In the genomic region with DNA sequence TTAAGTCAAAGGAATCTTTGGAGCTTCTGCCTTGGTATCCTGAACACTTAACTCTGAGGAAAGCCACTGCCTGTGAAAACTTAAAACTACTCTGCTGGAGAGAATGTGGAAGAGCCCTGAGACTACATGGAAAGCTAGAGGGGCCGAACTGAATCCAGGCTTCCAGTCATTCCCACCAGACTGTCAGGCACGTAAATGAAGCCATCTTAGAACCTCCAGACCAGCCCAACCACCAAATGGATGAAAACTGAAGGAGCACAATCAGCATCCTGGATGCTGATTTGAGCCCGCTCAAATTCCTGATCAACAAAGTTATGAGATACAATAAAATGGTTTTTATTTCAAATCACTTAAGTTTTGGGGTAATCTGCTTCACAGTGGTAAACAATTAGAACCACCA, we compare ENCODE assay signal across 20 cellular contexts. TPM values are rescaled to one million over a fixed set of nuclear protein-coding genes. Genes with fewer than 3 reads are reported as not detected.
DNase-seq lines count a peak whose midpoint lies in the region; ATAC-seq, FAIRE-seq and TF ChIP-seq lines count a peak whose summit lies in the region.
"Had no signal": no experiment of that assay in that cellular context is flagged by ENCODE, and none has a peak within 500 bp of the region (broad histone marks: within the 10 kb centered on the region; RNA-seq: fewer than 3 reads in every experiment).

No MANE protein-coding gene starts in this region.

- H3K27ac ChIP-seq in HUES48 (ENCODE audit: low read depth, low read length) (peak overlapping the region; percentile 66), K562 (ENCODE audit: extremely low read depth, low read depth, low read length) (no peak overlapping the region)

- peaks cover 11% of the 10 kb centered on the region for H3K4me1 ChIP-seq in HUES48 (ENCODE audit: control insufficient read depth, insufficient read depth, low read length)
- peaks cover 0 to 6% of the 10 kb centered on the region in 2 experiments; a peak in 2 of 5 replicates for H3K4me1 ChIP-seq in K562 (replicated peaks in 1 of 2; ENCODE audit: control insufficient read depth in 2 of 2, insufficient read depth in 2 of 2, low read length in 2 of 2)
- H3K4me1 ChIP-seq: BE2C, Caco-2 had no signal

- no peaks in the 10 kb centered on the region for H3K27me3 Mint-ChIP-seq in nephron progenitor cell (ENCODE audit: low read depth, poor library complexity)
- H3K27me3 Mint-ChIP-seq: CD4-positive, CD25-positive, alpha-beta regulatory T cell had no signal

- peak overlapping the region; percentile 8 for H3K27ac Mint-ChIP-seq in nephron progenitor cell

- H3K4me3 ChIP-seq in HUES48 (ENCODE audit: low read depth, low read length) (no peak overlapping the region), K562 (no peak overlapping the region)

- CTCF ChIA-PET in K562 (lab: Yijun Ruan, JAX; ENCODE audit: low intra/inter-chr PET ratio): no interaction called here

- H3K9ac ChIP-seq in HUES48 (ENCODE audit: low read depth, low read length) (no peak overlapping the region), K562 (ENCODE audit: insufficient read depth in 1 of 2, low read depth in 2 of 2, low read length in 2 of 2) (no peak overlapping the region; a peak in 1 of 4 replicates)

- H3K9me1 ChIP-seq in K562 (ENCODE audit: control insufficient read depth, insufficient read depth, low read length): no peaks in the 10 kb centered on the region

- TF ChIP-seq RAD21 in K562 (CRISPR knock-in tag; conservative IDR thresholded peaks at IDR 0.05 in 1 of 2, IDR thresholded peaks at IDR 0.05 in 1 of 2): no peak

- H3K79me2 ChIP-seq in K562 (ENCODE audit: control insufficient read depth, insufficient read depth, low read length): peaks cover 91% of the 10 kb centered on the region

- H3K4me3 Mint-ChIP-seq in nephron progenitor cell: no peak overlapping the region

- TF ChIP-seq POLR2A in K562 (conservative IDR thresholded peaks at IDR 0.05) (no peak), H54 (IDR thresholded peaks at IDR 0.05; ENCODE audit: low read depth, low read length) (no peak)

- no TSS peak for BruUV-seq in K562 (replicated peaks; lab: Mats Ljungman, UMichigan)

- ATAC-seq in K562: peak; percentile 31

- H4K20me1 ChIP-seq in K562 (replicated peaks; ENCODE audit: control insufficient read depth, insufficient read depth, low read length): peaks cover 11% of the 10 kb centered on the region; the same call in 1 of the 2 replicates

- H3K4me1 Mint-ChIP-seq in nephron progenitor cell: peaks cover 10% of the 10 kb centered on the region

- POLR2A ChIA-PET in K562 (lab: Yijun Ruan, JAX): interaction anchor here (1.1 to 3.1 kb wide), 4 partner anchors 11 to 42 kb away, joined by 3 to 14 read pairs (median 3); a partner anchor contains a TSS

- FAIRE-seq in K562 (lab: Jason Lieb, UNC): no peak
- FAIRE-seq in H54 (lab: Jason Lieb, UNC): no peak
- FAIRE-seq: A204.1, HTR-8/SVneo had no signal

- no peaks in the 10 kb centered on the region for H3K9me3 Mint-ChIP-seq in nephron progenitor cell
- H3K9me3 Mint-ChIP-seq: CD4-positive, CD25-positive, alpha-beta regulatory T cell had no signal

- intact Hi-C loops in K562 (cut with micrococcal nuclease): no loop called here

- H3K36me3 ChIP-seq in HUES48 (ENCODE audit: control insufficient read depth, insufficient read depth, low read length): 0 out of 2 replicates have a peak, but pooled peaks cover 6% of the 10 kb centered on the region
- peaks cover 23% of the 10 kb centered on the region; the same call in 2 of the 3 replicates for H3K36me3 ChIP-seq in K562 (ENCODE audit: control insufficient read depth, insufficient read depth, low read length)
- H3K36me3 ChIP-seq: BE2C had no signal

- TF ChIP-seq EP300 in K562 (IDR thresholded peaks at IDR 0.05; ENCODE audit: low read length): no peak

- 68% methylated on average over 3 of the region's 3 CpGs for WGBS in K562 (ENCODE audit: insufficient coverage, low coverage, missing lambda C conversion rate)

- H3K9me3 ChIP-seq in HUES48 (ENCODE audit: control insufficient read depth, insufficient read depth, low read length) (no peaks in the 10 kb centered on the region), K562 (replicated peaks; ENCODE audit: control insufficient read depth, insufficient read depth, low read depth, low read length) (no peaks in the 10 kb centered on the region)
- H3K9me3 ChIP-seq: BE2C, Caco-2 had no signal

- TF ChIP-seq CTCF in K562 (IDR thresholded peaks at IDR 0.05 in 2 of 3, conservative IDR thresholded peaks at IDR 0.05 in 1 of 3; ENCODE audit: insufficient read depth in 2 of 3, low read depth in 1 of 3, low read length in 3 of 3): no peak
- no peak for TF ChIP-seq CTCF in nephron progenitor cell (IDR thresholded peaks at IDR 0.05)

- H3K36me3 Mint-ChIP-seq in nephron progenitor cell (ENCODE audit: low read depth): peaks cover 11% of the 10 kb centered on the region

- H3K27me3 ChIP-seq in HUES48 (ENCODE audit: control insufficient read depth, insufficient read depth, low read length) (no peaks in the 10 kb centered on the region), K562 (ENCODE audit: control insufficient read depth in 2 of 2, insufficient read depth in 2 of 2, low read length in 2 of 2) (no peaks in the 10 kb centered on the region)
- H3K27me3 ChIP-seq: BE2C had no signal

- in situ Hi-C loops in K562 (cut with MboI): no loop called here

- DNase-seq in ELF-1 (ENCODE audit: low read depth, low spot score) (peak; percentile 7), K562 (ENCODE audit: extremely low read depth in 1 of 4, low spot score in 3 of 4) (no peak), nephron progenitor cell (no peak), Kasumi-1 (lab: John Stamatoyannopoulos, UW) (no peak), NCI-H2196 (lab: John Stamatoyannopoulos, UW; ENCODE audit: unreplicated experiment) (no peak), NCI-H526 (lab: John Stamatoyannopoulos, UW) (no peak), H54 (ENCODE audit: insufficient read length, low spot score) (no peak)
- DNase-seq: BE2C; Caco-2; CD4-positive, CD25-positive, alpha-beta regulatory T cell; GDM1; NCI-H1105; NCI-H2081; NCI-H2171 treated with DMSO at 0.1 percent for 48 hours; NCI-H774; OCI-M1; Right ventricle myocardium superior had no signal

- no peak overlapping the region for H3K4me2 ChIP-seq in K562 (ENCODE audit: insufficient read depth, low read length)

- no peak overlapping the region for H2AFZ ChIP-seq in K562 (ENCODE audit: low read depth, low read length)

TF ChIP-seq in K562, 482 proteins besides CTCF, POLR2A, EP300 and RAD21:
- peak in 1 of 3 experiments; percentile 59 for TF ChIP-seq YY1 (IDR thresholded peaks at IDR 0.05; ENCODE audit: borderline replicate concordance in 1 of 3, control insufficient read depth in 1 of 3, extremely low read depth in 1 of 3, insufficient read depth in 3 of 3, insufficient read length in 1 of 3, insufficient replicate concordance in 2 of 3, low read depth in 1 of 3, low read length in 2 of 3)
- no peak for TF ChIP-seq ZNF668 (CRISPR knock-in tag; IDR thresholded peaks at IDR 0.05)

RNA-seq across cellular contexts. Expression of a gene that starts 30.8 kb away (rescaled TPM):
- 125 and 155 TPM in 2 replicates for total RNA-seq in K562 (2011; cell fraction: chromatin; rRNA removed; ENCODE audit: low replicate concordance)
- total RNA-seq in K562 (2011; cell fraction: nucleolus; rRNA removed): 66.7 and 71.2 TPM in 2 replicates
- 79.6 and 84.8 TPM in 2 replicates for total RNA-seq in K562 (2011; cell fraction: nucleoplasm; rRNA removed)
- total RNA-seq in K562 (2014; rRNA removed): 97.4 and 108 TPM in 2 replicates
- total RNA-seq in K562 (2014; rRNA removed; fragmentation: Illumina TruSeq; extraction: Trizol): 110 and 113 TPM in 2 replicates
- 112 and 120 TPM in 2 replicates for total RNA-seq in K562 (2015; rRNA removed; fragmentation: Illumina TruSeq; extraction: Trizol)
- 111 and 118 TPM in 2 replicates for total RNA-seq in K562 (2021)
- 92.3 and 125 TPM in 2 replicates for polyA plus RNA-seq in K562 (2011; rRNA removed)
- polyA plus RNA-seq in K562 (2011; cell fraction: cytosol; rRNA removed): 91.4 and 102 TPM in 2 replicates
- 131 and 151 TPM in 2 replicates for polyA plus RNA-seq in K562 (2011; cell fraction: nucleus; rRNA removed)
- polyA plus RNA-seq in K562 (2012): 89.9 and 94.1 TPM in 2 replicates
- 123 and 124 TPM in 2 replicates for polyA plus RNA-seq in K562 (2014; fragmentation: Illumina TruSeq; extraction: Trizol)
- 10 to 100 TPM; 35.8 to 46.0 TPM for polyA plus RNA-seq in K562 (2014; fragmentation: Nextera tagmentation; extraction: Ambion mirVana)
- 87.2 and 93.9 TPM in 2 replicates for polyA plus RNA-seq in K562 (2014; rRNA removed)
- 177 and 236 TPM in 2 replicates for polyA minus RNA-seq in K562 (2011; rRNA and poly(A)+ RNA removed)
- polyA minus RNA-seq in K562 (2011; cell fraction: cytosol; rRNA and poly(A)+ RNA removed): 67.4 and 93.8 TPM in 2 replicates
- 61.0 and 114 TPM in 2 replicates for polyA minus RNA-seq in K562 (2011; cell fraction: nucleus; rRNA and poly(A)+ RNA removed)
